ENCODE assay signal across 10 cellular contexts in genomic region chr14:75905505-75905904, GRCh38.
DNase-seq lines count a peak whose midpoint lies in the region; FAIRE-seq and TF ChIP-seq lines count a peak whose summit lies in the region.
"Had no signal": no experiment of that assay in that cellular context is flagged by ENCODE, and none has a peak within 500 bp of the region (broad histone marks: within the 10 kb centered on the region; RNA-seq: fewer than 3 reads in every experiment).

No MANE protein-coding gene starts in this region.

- peak; percentile 52 for DNase-seq in CD1c-positive myeloid dendritic cell (ENCODE audit: extremely low spot score)
- DNase-seq in NCI-H2196 (lab: John Stamatoyannopoulos, UW; ENCODE audit: unreplicated experiment): peak; percentile 22
- DNase-seq in dermis blood vessel endothelial cell: peak; percentile 61
- peak; percentile 92 for DNase-seq in myocyte (ENCODE audit: low read depth)
- no peak for DNase-seq in NCI-H2081 (lab: John Stamatoyannopoulos, UW)
- DNase-seq in D721Med (ENCODE audit: insufficient read length, low spot score): no peak
- DNase-seq in GM19240 (ENCODE audit: insufficient read length, low spot score): no peak
- DNase-seq in NCI-H1092 treated with DMSO at 0.1 percent for 48 hours (lab: John Stamatoyannopoulos, UW): no peak
- DNase-seq: CD4-positive, alpha-beta memory T cell; NCI-H446 had no signal

- no peak for TF ChIP-seq CTCF in D721Med (IDR thresholded peaks at IDR 0.05; ENCODE audit: insufficient read depth, missing control alignments)

- no peak for FAIRE-seq in D721Med (lab: Jason Lieb, UNC)

Comparison
In these comparisons a context has a peak if more than half of its experiments do, and no peak if none do; other contexts are left out.
1. DNase-seq: peak in CD1c-positive myeloid dendritic cell (single experiment), NCI-H2196 (single experiment), dermis blood vessel endothelial cell (single experiment) and myocyte (single experiment); none in NCI-H2081 (0 of 2), D721Med (single experiment), GM19240 (single experiment) and NCI-H1092 treated with DMSO at 0.1 percent for 48 hours (single experiment).